In genomic region chr5:10528056-10528816, GRCh38 we compare ENCODE assay signal across 11 cellular contexts. TPM values are rescaled to one million over a fixed set of nuclear protein-coding genes. Genes with fewer than 3 reads are reported as not detected.
DNase-seq lines count a peak whose midpoint lies in the region; ATAC-seq and TF ChIP-seq lines count a peak whose summit lies in the region.
"Had no signal": no experiment of that assay in that cellular context is flagged by ENCODE, and none has a peak within 500 bp of the region (broad histone marks: within the 10 kb centered on the region; RNA-seq: fewer than 3 reads in every experiment).

No MANE protein-coding gene starts in this region.

- H3K4me3 Mint-ChIP-seq in naive thymus-derived CD4-positive, alpha-beta T cell = no peak overlapping the region

- CTCF ChIA-PET in OCI-LY7 (lab: Charles Lee; ENCODE audit: unreplicated experiment) = interaction anchor here (0.8 kb wide), 1 partner anchor 99 kb away, joined by 3 read pairs; no protein-coding TSS in a partner anchor
- CTCF ChIA-PET in naive thymus-derived CD4-positive, alpha-beta T cell (lab: Charles Lee) = no interaction called here

- H4K20me1 ChIP-seq in OCI-LY7 (ENCODE audit: insufficient read depth, low read length) = no peaks in the 10 kb centered on the region

- H3K79me2 ChIP-seq in OCI-LY7 (ENCODE audit: insufficient read depth, low read depth, low read length) = no peaks in the 10 kb centered on the region

- H3K9me3 ChIP-seq in OCI-LY7 (ENCODE audit: low read length) = no peaks in the 10 kb centered on the region
- no peaks in the 10 kb centered on the region for H3K9me3 ChIP-seq in naive thymus-derived CD4-positive, alpha-beta T cell (ENCODE audit: control insufficient read depth in 2 of 3, low read length in 3 of 3)
- H3K9me3 ChIP-seq: HAP-1, stomach had no signal

- H3K9me2 ChIP-seq in OCI-LY7 (ENCODE audit: insufficient read depth, low read length) = no peaks in the 10 kb centered on the region

- peak overlapping the region; percentile 34 for H3K4me3 ChIP-seq in AG10803 (ENCODE audit: low read length)
- no peak overlapping the region for H3K4me3 ChIP-seq in H7 (ENCODE audit: insufficient read depth, low read depth, low read length)
- H3K4me3 ChIP-seq in OCI-LY7 (ENCODE audit: low read depth, low read length, poor library complexity, severe bottlenecking) = no peak overlapping the region
- H3K4me3 ChIP-seq in fibroblast of mammary gland (ENCODE audit: control insufficient read depth, low read depth, low read length) = no peak overlapping the region
- no peak overlapping the region for H3K4me3 ChIP-seq in naive thymus-derived CD4-positive, alpha-beta T cell (ENCODE audit: low read length)
- H3K4me3 ChIP-seq: HAP-1, stomach had no signal

- H3K27me3 Mint-ChIP-seq in naive thymus-derived CD4-positive, alpha-beta T cell = peaks cover 4 to 14% (median 10%) of the 10 kb centered on the region in 5 donors

- POLR2A ChIA-PET in OCI-LY7 (lab: Charles Lee) = interaction anchor here (0.6 to 1.5 kb wide), 4 partner anchors 9 to 38 kb away, joined by 3 to 7 read pairs (median 4); no protein-coding TSS in a partner anchor
- POLR2A ChIA-PET in naive thymus-derived CD4-positive, alpha-beta T cell (lab: Charles Lee) = no interaction called here

- ATAC-seq in GM18520 (IDR thresholded peaks at IDR 0.05; ENCODE audit: unreplicated experiment) (no peak), omental fat pad (ENCODE audit: low FRiP score) (no peak), GM19328 (IDR thresholded peaks at IDR 0.05; ENCODE audit: unreplicated experiment) (no peak)
- ATAC-seq in naive thymus-derived CD4-positive, alpha-beta T cell = no peak

- TF ChIP-seq CTCF in AG10803 (conservative IDR thresholded peaks at IDR 0.05; ENCODE audit: low read length) (peak; percentile 22; the same call in 1 of the 2 replicates), OCI-LY7 (conservative IDR thresholded peaks at IDR 0.05; ENCODE audit: low read length) (peak; percentile 45), fibroblast of mammary gland (conservative IDR thresholded peaks at IDR 0.05; ENCODE audit: control insufficient read depth, insufficient read depth, low read depth, low read length) (no peak), omental fat pad (IDR thresholded peaks at IDR 0.05) (no peak)

- no peak overlapping the region for H3K27ac ChIP-seq in OCI-LY7 (ENCODE audit: low read depth, low read length, poor library complexity, severe bottlenecking)
- no peak overlapping the region for H3K27ac ChIP-seq in naive thymus-derived CD4-positive, alpha-beta T cell (ENCODE audit: low read depth, low read length)
- H3K27ac ChIP-seq: KMS-11, stomach had no signal

- H3K9me3 Mint-ChIP-seq in naive thymus-derived CD4-positive, alpha-beta T cell = peaks cover 0 to 2% (median under 1%) of the 10 kb centered on the region in 11 donors

- H3K27me3 ChIP-seq in H7 (ENCODE audit: control insufficient read depth, insufficient read depth, low read length) = peaks cover 5% of the 10 kb centered on the region
- H3K27me3 ChIP-seq in naive thymus-derived CD4-positive, alpha-beta T cell (ENCODE audit: control insufficient read depth in 2 of 2, insufficient read depth in 2 of 2, low read length in 2 of 2) = no peaks in the 10 kb centered on the region

- peaks cover 7% of the 10 kb centered on the region for H3K4me1 ChIP-seq in OCI-LY7 (ENCODE audit: insufficient read depth, low read length, poor library complexity, severe bottlenecking)
- no peaks in the 10 kb centered on the region for H3K4me1 ChIP-seq in naive thymus-derived CD4-positive, alpha-beta T cell (ENCODE audit: control insufficient read depth in 2 of 2, insufficient read depth in 2 of 2, low read length in 2 of 2)
- H3K4me1 ChIP-seq: HAP-1 had no signal

- H3K4me1 Mint-ChIP-seq in naive thymus-derived CD4-positive, alpha-beta T cell = peaks cover 0 to 4% (median 4%) of the 10 kb centered on the region in 7 donors

- no peak overlapping the region for H3K4me2 ChIP-seq in OCI-LY7 (ENCODE audit: low read length)
- H3K4me2 ChIP-seq: KMS-11 had no signal

- BruUV-seq in OCI-LY7 (replicated peaks; lab: Mats Ljungman, UMichigan) = no TSS peak

- H3K36me3 ChIP-seq in H7 (replicated peaks; ENCODE audit: control insufficient read depth, insufficient read depth, low read length) (no peaks in the 10 kb centered on the region), OCI-LY7 (ENCODE audit: insufficient read depth, low read length) (no peaks in the 10 kb centered on the region)
- no peaks in the 10 kb centered on the region for H3K36me3 ChIP-seq in naive thymus-derived CD4-positive, alpha-beta T cell (ENCODE audit: control insufficient read depth in 2 of 3, insufficient read depth in 3 of 3, low read length in 3 of 3)
- H3K36me3 ChIP-seq: HAP-1, stomach had no signal

- H3K36me3 Mint-ChIP-seq in naive thymus-derived CD4-positive, alpha-beta T cell = peaks cover 0 to 4% (median under 1%) of the 10 kb centered on the region in 5 donors

- no peak overlapping the region for H2AFZ ChIP-seq in OCI-LY7 (ENCODE audit: low read length)

- intact Hi-C loops in OCI-LY7 (cut with micrococcal nuclease; ENCODE audit: unreplicated experiment) = no loop called here
- intact Hi-C loops in naive thymus-derived CD4-positive, alpha-beta T cell (cut with micrococcal nuclease) = no loop called here

- DNase-seq in AG10803 (ENCODE audit: low read depth) = peak; percentile 94
- DNase-seq in H7 = peak; percentile 58
- no peak for DNase-seq in OCI-LY7 (ENCODE audit: low spot score)
- peak; percentile 90 for DNase-seq in fibroblast of mammary gland (ENCODE audit: low read depth)
- no peak for DNase-seq in omental fat pad (ENCODE audit: low spot score)
- no peak for DNase-seq in naive thymus-derived CD4-positive, alpha-beta T cell
- DNase-seq: stomach had no signal

- H3K27ac Mint-ChIP-seq in naive thymus-derived CD4-positive, alpha-beta T cell = no peak overlapping the region

RNA-seq across cellular contexts. Expression of gene ANKRD33B, which starts 35.6 kb away (rescaled TPM):
- 1.1 and 1.6 TPM in 2 replicates for total RNA-seq in H7 (2014; rRNA removed; shearing (Covaris generic))
- 5.6 TPM in 2 replicates for total RNA-seq in OCI-LY7 (2014; rRNA removed; shearing (Covaris generic))
- total RNA-seq in OCI-LY7 (2022) (10.1 and 11.4 TPM in 2 replicates), omental fat pad (10 to 100 TPM in 1 of 4 donors, 1 to 10 TPM in 3; 6.2 to 25.5 (median 8.1) TPM)
- 10 to 100 TPM in 1 of 5 experiments, 1 to 10 TPM in 2, under 1 TPM in 2; 0.30 to 10.1 (median 1.0) TPM for total RNA-seq in naive thymus-derived CD4-positive, alpha-beta T cell
- polyA plus RNA-seq in naive thymus-derived CD4-positive, alpha-beta T cell = under 1 TPM in 1 of 2 donors, not detected in 1; 0.20 TPM

Comparison
In these comparisons a context has a peak if more than half of its experiments do, and no peak if none do; other contexts are left out.
1. DNase-seq: peak in AG10803 (single experiment), H7 (single experiment) and fibroblast of mammary gland (single experiment); none in OCI-LY7 (single experiment), omental fat pad (single experiment) and naive thymus-derived CD4-positive, alpha-beta T cell (0 of 9).
2. CTCF ChIP-seq: peak in AG10803 (single experiment) and OCI-LY7 (single experiment); none in fibroblast of mammary gland (single experiment) and omental fat pad (0 of 3).